Comparison of ENCODE assay signal across 1 cellular context in genomic region chr3:15977089-15977488, GRCh38.
TF ChIP-seq lines count a peak whose summit lies in the region.

No MANE protein-coding gene starts in this region.

TF ChIP-seq in HCT116, 20 proteins besides CTCF, POLR2A, EP300 and RAD21 (continued from another document):
- TF ChIP-seq EZH2 (IDR thresholded peaks at IDR 0.05) (no peak), SP1 (IDR thresholded peaks at IDR 0.05; ENCODE audit: low read depth) (no peak), FOSL1 (IDR thresholded peaks at IDR 0.05; ENCODE audit: low read depth) (no peak), TCF7L2 (IDR thresholded peaks at IDR 0.05; ENCODE audit: borderline replicate concordance, extremely low read depth, insufficient read depth, insufficient read length) (no peak)
